Comparison of ENCODE assay signal across 24 cellular contexts in genomic region chr3:13034861-13035260, GRCh38.
"Had no signal": no experiment of that assay in that cellular context is flagged by ENCODE, and none has a peak within 500 bp of the region (broad histone marks: within the 10 kb centered on the region; RNA-seq: fewer than 3 reads in every experiment).

No MANE protein-coding gene starts in this region.

- H3K4me3 Mint-ChIP-seq: activated naive CD4-positive, alpha-beta T cell treated with anti-CD3 and anti-CD28 coated beads, Interleukin-2, amount 10 ng/mL, durations not matched to agents 7 days and 5 days; activated naive CD8-positive, alpha-beta T cell treated with anti-CD3 and anti-CD28 coated beads, Interleukin-2, amount 10 ng/mL, durations not matched to agents 7 days and 5 days; activated T-helper 1 cell treated with anti-CD3 and anti-CD28 coated beads, Interleukin-12 subunit alpha, Interleukin-12 subunit beta, Interleukin-2, Interleukin-4 antibody, amounts not matched to agents 30 ng/mL and 10 ng/mL and 1 ng/mL, durations not matched to agents 14 hours and 24 hours and 36 hours; effector memory CD8-positive, alpha-beta T cell; natural killer cell; T-helper 1 cell treated with Interleukin-12 subunit alpha and Interleukin-12 subunit beta and Interleukin-4 antibody, amounts not matched to agents 30 μg/mL and 1 μg/mL, for 36 hours; WTC11 had no signal

- DNase-seq: activated CD4-positive, alpha-beta T cell treated with anti-CD3 and anti-CD28 coated beads for 1 hour; activated CD8-positive, alpha-beta memory T cell treated with anti-CD3 and anti-CD28 coated beads for 24 hours; activated gamma-delta T cell; activated naive CD4-positive, alpha-beta T cell treated with anti-CD3 and anti-CD28 coated beads, Interleukin-2, amount 10 ng/mL, durations not matched to agents 7 days and 5 days; activated naive CD8-positive, alpha-beta T cell treated with anti-CD3 and anti-CD28 coated beads, Interleukin-2, amount 10 ng/mL, durations not matched to agents 7 days and 5 days; brain microvascular endothelial cell; caudate nucleus; cortex of kidney; effector memory CD8-positive, alpha-beta T cell; hippocampal formation; left colon; mesenchymal stem cell; natural killer cell; small intestine; stimulated activated CD4-positive, alpha-beta T cell treated with anti-CD3 and anti-CD28 coated beads, Interleukin-1b, Interleukin-23, amount 100 ng/mL, for 48 hours; stimulated activated CD4-positive, alpha-beta T cell treated with anti-CD3 and anti-CD28 coated beads, Interleukin-4, amount 100 ng/mL, for 4 hours; stimulated activated CD8-positive, alpha-beta memory T cell treated with anti-CD3 and anti-CD28 coated beads, Interleukin-4, amount 100 ng/mL, for 48 hours; stimulated activated naive CD4-positive, alpha-beta T cell; tibial artery had no signal

- H3K4me1 Mint-ChIP-seq: activated naive CD4-positive, alpha-beta T cell treated with anti-CD3 and anti-CD28 coated beads, Interleukin-2, amount 10 ng/mL, durations not matched to agents 7 days and 5 days had no signal

- H3K36me3 Mint-ChIP-seq: activated naive CD4-positive, alpha-beta T cell treated with anti-CD3 and anti-CD28 coated beads, Interleukin-2, amount 10 ng/mL, durations not matched to agents 7 days and 5 days; natural killer cell; WTC11 had no signal

- H3K27me3 Mint-ChIP-seq: activated naive CD8-positive, alpha-beta T cell treated with anti-CD3 and anti-CD28 coated beads, Interleukin-2, amount 10 ng/mL, durations not matched to agents 7 days and 5 days; effector memory CD8-positive, alpha-beta T cell had no signal

- H3K9me3 Mint-ChIP-seq: activated naive CD4-positive, alpha-beta T cell treated with anti-CD3 and anti-CD28 coated beads, Interleukin-2, amount 10 ng/mL, durations not matched to agents 7 days and 5 days; activated naive CD8-positive, alpha-beta T cell treated with anti-CD3 and anti-CD28 coated beads, Interleukin-2, amount 10 ng/mL, durations not matched to agents 7 days and 5 days; activated T-helper 1 cell treated with anti-CD3 and anti-CD28 coated beads, Interleukin-12 subunit alpha, Interleukin-12 subunit beta, Interleukin-2, Interleukin-4 antibody, amounts not matched to agents 30 ng/mL and 10 ng/mL and 1 ng/mL, durations not matched to agents 14 hours and 24 hours and 36 hours; effector memory CD8-positive, alpha-beta T cell; natural killer cell; T-helper 1 cell treated with Interleukin-12 subunit alpha and Interleukin-12 subunit beta and Interleukin-4 antibody, amounts not matched to agents 30 μg/mL and 1 μg/mL, for 36 hours; WTC11 had no signal

- H3K27ac Mint-ChIP-seq: activated naive CD4-positive, alpha-beta T cell treated with anti-CD3 and anti-CD28 coated beads, Interleukin-2, amount 10 ng/mL, durations not matched to agents 7 days and 5 days; activated naive CD8-positive, alpha-beta T cell treated with anti-CD3 and anti-CD28 coated beads, Interleukin-2, amount 10 ng/mL, durations not matched to agents 7 days and 5 days; activated T-helper 1 cell treated with anti-CD3 and anti-CD28 coated beads, Interleukin-12 subunit alpha, Interleukin-12 subunit beta, Interleukin-2, Interleukin-4 antibody, amounts not matched to agents 30 ng/mL and 10 ng/mL and 1 ng/mL, durations not matched to agents 14 hours and 24 hours and 36 hours; natural killer cell; T-helper 1 cell treated with Interleukin-12 subunit alpha and Interleukin-12 subunit beta and Interleukin-4 antibody, amounts not matched to agents 30 μg/mL and 1 μg/mL, for 36 hours; WTC11 had no signal

- ATAC-seq: effector memory CD8-positive, alpha-beta T cell; gastroesophageal sphincter; left colon; natural killer cell; sciatic nerve; WTC11 had no signal
